In genomic region chr18:28767201-28767600, GRCh38 we compare ENCODE assay signal across 31 cellular contexts.
DNase-seq lines count a peak whose midpoint lies in the region; ATAC-seq and TF ChIP-seq lines count a peak whose summit lies in the region.
"Had no signal": no experiment of that assay in that cellular context is flagged by ENCODE, and none has a peak within 500 bp of the region (broad histone marks: within the 10 kb centered on the region; RNA-seq: fewer than 3 reads in every experiment).

No MANE protein-coding gene starts in this region.

- POLR2A ChIA-PET in A673 (lab: Charles Lee; ENCODE audit: low non-redundant PET) (no interaction called here), IMR-90 (lab: Charles Lee; ENCODE audit: unreplicated experiment) (no interaction called here), Caco-2 (lab: Charles Lee) (no interaction called here)

- in situ Hi-C loops in IMR-90 (cut with MboI; ENCODE audit: low sequenced_read_pairs) = no loop called here

- H3K4me3 ChIP-seq in A673 (ENCODE audit: low read depth, low read length, poor library complexity, severe bottlenecking) (no peak overlapping the region), IMR-90 (ENCODE audit: insufficient read depth, low read depth, low read length) (no peak overlapping the region), cardiac fibroblast (replicated peaks in 1 of 2; ENCODE audit: low read depth in 2 of 2, low read length in 2 of 2) (no peak overlapping the region), aorta (ENCODE audit: low read length in 2 of 2) (no peak overlapping the region), prostate gland (no peak overlapping the region), Caco-2 (ENCODE audit: low read depth, low read length) (no peak overlapping the region)
- H3K4me3 ChIP-seq: coronary artery, gastroesophageal sphincter, lower lobe of right lung, ovary, Peyer's patch, spleen, testis had no signal

- H3K4me1 ChIP-seq in A673 (ENCODE audit: insufficient read depth, low read length, poor library complexity, severe bottlenecking) (peaks cover 45% of the 10 kb centered on the region), IMR-90 (ENCODE audit: control insufficient read depth, insufficient read depth, low read length) (0 out of 2 replicates have a peak, but pooled peaks cover 1% of the 10 kb centered on the region), aorta (ENCODE audit: control insufficient read depth in 1 of 2, insufficient read depth in 2 of 2, low read length in 2 of 2) (no peaks in the 10 kb centered on the region), prostate gland (replicated peaks) (no peaks in the 10 kb centered on the region), Caco-2 (no peaks in the 10 kb centered on the region)
- H3K4me1 ChIP-seq: gastroesophageal sphincter, lower lobe of right lung, Peyer's patch, spleen, testis had no signal

- peak overlapping the region; percentile 57; the same call in 1 of the 2 replicates for H2BK120ac ChIP-seq in IMR-90 (ENCODE audit: low read depth, low read length)

- H3K27ac ChIP-seq in A673 (ENCODE audit: low read depth, low read length, poor library complexity, severe bottlenecking) (peak overlapping the region; percentile 5), IMR-90 (ENCODE audit: insufficient read depth, low read length) (no peak overlapping the region), aorta (ENCODE audit: low read depth in 1 of 2, low read length in 2 of 2) (no peak overlapping the region), prostate gland (no peak overlapping the region)
- H3K27ac ChIP-seq: coronary artery, gastroesophageal sphincter, HL-60, lower lobe of right lung, ovary, Peyer's patch, spleen, testis, WERI-Rb-1 had no signal

- no peak overlapping the region for H3K56ac ChIP-seq in IMR-90 (ENCODE audit: extremely low read depth, insufficient read depth, low read length)

- H3K27me3 ChIP-seq in A673 (replicated peaks; ENCODE audit: insufficient read depth, low read depth, low read length, poor library complexity) = no peaks in the 10 kb centered on the region
- no peaks in the 10 kb centered on the region for H3K27me3 ChIP-seq in IMR-90 (ENCODE audit: control insufficient read depth, insufficient read depth, low read length)
- H3K27me3 ChIP-seq in aorta (ENCODE audit: control insufficient read depth in 1 of 2, insufficient read depth in 2 of 2, low read length in 1 of 2) = no peaks in the 10 kb centered on the region
- no peaks in the 10 kb centered on the region for H3K27me3 ChIP-seq in prostate gland (replicated peaks; ENCODE audit: insufficient read depth)
- H3K27me3 ChIP-seq in Caco-2 (replicated peaks; ENCODE audit: control insufficient read depth, insufficient read depth, low read length) = no peaks in the 10 kb centered on the region
- H3K27me3 ChIP-seq: gastroesophageal sphincter, ovary, Peyer's patch, spleen, testis had no signal

- no peak overlapping the region for H4K8ac ChIP-seq in IMR-90 (ENCODE audit: low read depth in 2 of 2, low read length in 2 of 2)

- DNase-seq in A673 (ENCODE audit: low spot score) = no peak
- DNase-seq in IMR-90 = peak; percentile 28
- DNase-seq in cardiac fibroblast (ENCODE audit: low read depth in 2 of 2) = peak; percentile 28 to 54
- DNase-seq in iris pigment epithelial cell (ENCODE audit: low read depth) = peak; percentile 49
- no peak for DNase-seq in aorta
- no peak for DNase-seq in prostate gland (ENCODE audit: low spot score)
- DNase-seq in Caco-2 = no peak
- DNase-seq: 8988T; activated CD4-positive, alpha-beta T cell treated with anti-CD3 and anti-CD28 coated beads for 4 hours; effector memory CD4-positive, alpha-beta T cell; erythroblast; lower lobe of right lung; naive thymus-derived CD8-positive, alpha-beta T cell; NCI-H1417 treated with DMSO at 0.1 percent for 48 hours; NCI-H2081 treated with DMSO at 0.1 percent for 48 hours; NCI-H526 treated with DMSO at 0.1 percent for 48 hours; ovary; Peyer's patch; SHP77 treated with DMSO at 0.1 percent for 48 hours; spleen; stimulated activated CD4-positive, alpha-beta T cell treated with anti-CD3 and anti-CD28 coated beads, Interleukin-2, amount 100 ng/mL, for 24 hours; stimulated activated naive CD8-positive, alpha-beta T cell treated with anti-CD3 and anti-CD28 coated beads, Interleukin-15, Interleukin-2, amounts not matched to agents 100 U/mL and 50 U/mL, for 24 hours; T-helper 9 cell; testis; WERI-Rb-1 had no signal

- H4K20me1 ChIP-seq in IMR-90 (ENCODE audit: insufficient read depth, low read length) = no peaks in the 10 kb centered on the region

- H3K18ac ChIP-seq in IMR-90 (ENCODE audit: low read depth, low read length) = peak overlapping the region; percentile 48; the same call in 1 of the 2 replicates

- no peak for TF ChIP-seq RAD21 in IMR-90 (IDR thresholded peaks at IDR 0.05; ENCODE audit: low read length)

- peak overlapping the region; percentile 20; the same call in 1 of the 2 replicates for H3K23ac ChIP-seq in IMR-90 (ENCODE audit: low read depth, low read length)

- no peaks in the 10 kb centered on the region for H3K9me3 Mint-ChIP-seq in Caco-2 (ENCODE audit: unreplicated experiment)

- no peak overlapping the region for H4K5ac ChIP-seq in IMR-90 (ENCODE audit: low read depth, low read length)

- no peak overlapping the region for H2AFZ ChIP-seq in IMR-90 (replicated peaks; ENCODE audit: low read length, poor library complexity)

- intact Hi-C loops in A673 (cut with micrococcal nuclease; ENCODE audit: unreplicated experiment) = no loop called here
- intact Hi-C loops in IMR-90 (cut with micrococcal nuclease) = no loop called here
- intact Hi-C loops in aorta (cut with DNase I) = no loop called here
- intact Hi-C loops in prostate gland (cut with DNase I) = no loop called here
- intact Hi-C loops in Caco-2 (cut with micrococcal nuclease; ENCODE audit: unreplicated experiment) = no loop called here

- CTCF ChIA-PET in A673 (lab: Charles Lee) (no interaction called here), IMR-90 (lab: Yijun Ruan, JAX) (no interaction called here), Caco-2 (lab: Charles Lee) (no interaction called here)

- no peak overlapping the region; the same call in 1 of the 2 replicates for H4K91ac ChIP-seq in IMR-90 (ENCODE audit: insufficient read depth, low read depth, low read length)

- BruUV-seq in A673 (replicated peaks; lab: Mats Ljungman, UMichigan) = no TSS peak
- no TSS peak for BruUV-seq in IMR-90 (replicated peaks; lab: Mats Ljungman, UMichigan)
- BruUV-seq in Caco-2 (replicated peaks; lab: Mats Ljungman, UMichigan) = no TSS peak

- TF ChIP-seq POLR2A in IMR-90 (IDR thresholded peaks at IDR 0.05; ENCODE audit: low read depth, low read length) = no peak
- no peak for TF ChIP-seq POLR2A in prostate gland (IDR thresholded peaks at IDR 0.05)

- no peaks in the 10 kb centered on the region; the same call in 1 of the 2 replicates for H3K9me1 ChIP-seq in IMR-90 (ENCODE audit: insufficient read depth, low read length)

- no peak overlapping the region for H3K9ac ChIP-seq in IMR-90 (ENCODE audit: low read depth, low read length)

- H3K4me2 ChIP-seq in IMR-90 (ENCODE audit: low read depth, low read length) = no peak overlapping the region

- H3K36me3 Mint-ChIP-seq in Caco-2 (ENCODE audit: insufficient read depth, unreplicated experiment) = no peaks in the 10 kb centered on the region
- H3K36me3 Mint-ChIP-seq: activated naive CD4-positive, alpha-beta T cell treated with anti-CD3 and anti-CD28 coated beads, Interleukin-2, amount 50 U/mL, for 24 hours; naive thymus-derived CD8-positive, alpha-beta T cell had no signal

- H3K79me1 ChIP-seq in IMR-90 (ENCODE audit: low read depth in 1 of 2, low read length in 2 of 2) = no peaks in the 10 kb centered on the region

- peak overlapping the region; percentile 60 for H2BK5ac ChIP-seq in IMR-90 (ENCODE audit: low read depth, low read length, poor library complexity, severe bottlenecking)

- H2AK5ac ChIP-seq in IMR-90 (ENCODE audit: low read depth, low read length) = no peak overlapping the region

- TF ChIP-seq CTCF in A673 (conservative IDR thresholded peaks at IDR 0.05; ENCODE audit: low read depth, low read length) (no peak), IMR-90 (conservative IDR thresholded peaks at IDR 0.05; ENCODE audit: low read depth, low read length) (no peak), cardiac fibroblast (IDR thresholded peaks at IDR 0.05; ENCODE audit: low read depth, low read length) (no peak), prostate gland (IDR thresholded peaks at IDR 0.05) (no peak), Caco-2 (IDR thresholded peaks at IDR 0.05; ENCODE audit: insufficient read depth in 1 of 2, low read depth in 1 of 2, low read length in 1 of 2, severe bottlenecking in 1 of 2, unreplicated experiment in 1 of 2) (no peak)

- H3K27ac Mint-ChIP-seq in Caco-2 (ENCODE audit: unreplicated experiment) = no peak overlapping the region
- H3K27ac Mint-ChIP-seq: activated naive CD4-positive, alpha-beta T cell treated with anti-CD3 and anti-CD28 coated beads, Interleukin-2, amount 50 U/mL, for 24 hours; activated T-helper 2 cell treated with anti-CD3 and anti-CD28 coated beads, Interferon-gamma antibody, Interleukin-2, Interleukin-4, amounts not matched to agents 10 μg/mL and 5 μg/mL and 100 μg/mL, durations not matched to agents 14 hours and 24 hours and 36 hours; naive thymus-derived CD8-positive, alpha-beta T cell had no signal

- 0 out of 2 replicates have a peak overlapping the region, but pooled peaks have one; percentile 9 for H3K4ac ChIP-seq in IMR-90 (ENCODE audit: low read depth, low read length)

- H2BK20ac ChIP-seq in IMR-90 (ENCODE audit: low read depth, low read length) = no peak overlapping the region; the same call in 1 of the 2 replicates

- dilution Hi-C loops in IMR-90 (cut with HindIII; ENCODE audit: low sequenced_read_pairs, unreplicated experiment) = no loop called here

- H3K9me3 ChIP-seq in A673 (ENCODE audit: low read depth, low read length, poor library complexity, severe bottlenecking) (no peaks in the 10 kb centered on the region), IMR-90 (ENCODE audit: control insufficient read depth, insufficient read depth, low read length) (no peaks in the 10 kb centered on the region), aorta (ENCODE audit: control insufficient read depth, low read length) (no peaks in the 10 kb centered on the region), prostate gland (no peaks in the 10 kb centered on the region), Caco-2 (no peaks in the 10 kb centered on the region)
- H3K9me3 ChIP-seq: gastroesophageal sphincter, lower lobe of right lung, ovary, Peyer's patch, spleen, testis had no signal

- H2AK9ac ChIP-seq in IMR-90 (replicated peaks; ENCODE audit: low read depth, low read length, poor library complexity) = no peak overlapping the region

- ATAC-seq in IMR-90 (ENCODE audit: low read depth) (no peak), aorta (ENCODE audit: low FRiP score) (no peak), GM19452 (IDR thresholded peaks at IDR 0.05; ENCODE audit: unreplicated experiment) (no peak)
- ATAC-seq: gastroesophageal sphincter; lower lobe of right lung; naive thymus-derived CD8-positive, alpha-beta T cell; stimulated activated naive CD8-positive, alpha-beta T cell treated with anti-CD3 and anti-CD28 coated beads, Interleukin-15, Interleukin-2, amounts not matched to agents 100 U/mL and 50 U/mL, for 24 hours had no signal

- peaks cover 4% of the 10 kb centered on the region for H3K27me3 Mint-ChIP-seq in Caco-2 (ENCODE audit: insufficient read depth, unreplicated experiment)
- H3K27me3 Mint-ChIP-seq: activated naive CD4-positive, alpha-beta T cell treated with anti-CD3 and anti-CD28 coated beads, Interleukin-2, amount 50 U/mL, for 24 hours; naive thymus-derived CD8-positive, alpha-beta T cell had no signal

- H3K4me3 Mint-ChIP-seq in Caco-2 (ENCODE audit: unreplicated experiment) = no peak overlapping the region
- H3K4me3 Mint-ChIP-seq: activated naive CD4-positive, alpha-beta T cell treated with anti-CD3 and anti-CD28 coated beads, Interleukin-2, amount 50 U/mL, for 24 hours; naive thymus-derived CD8-positive, alpha-beta T cell had no signal

- WGBS in IMR-90 (ENCODE audit: extremely low coverage in 2 of 2, insufficient read length in 1 of 2), 2 experiments = no CpG with 5 or more reads among the region's 1 CpG
- WGBS in aorta, 2 donors = 99 to 100% methylated on average over 1 of the region's 1 CpG
- WGBS in prostate gland = 97% methylated on average over 1 of the region's 1 CpG

- H3K36me3 ChIP-seq in A673 (ENCODE audit: insufficient read depth, low read length, poor library complexity, severe bottlenecking) (no peaks in the 10 kb centered on the region), IMR-90 (ENCODE audit: control insufficient read depth, insufficient read depth, low read length) (no peaks in the 10 kb centered on the region), aorta (ENCODE audit: control insufficient read depth in 1 of 2, insufficient read depth in 2 of 2, low read length in 1 of 2) (no peaks in the 10 kb centered on the region), prostate gland (no peaks in the 10 kb centered on the region), Caco-2 (ENCODE audit: control insufficient read depth, insufficient read depth, low read length) (no peaks in the 10 kb centered on the region)
- H3K36me3 ChIP-seq: gastroesophageal sphincter, lower lobe of right lung, ovary, Peyer's patch, spleen, WERI-Rb-1 had no signal

- H3K4me1 Mint-ChIP-seq in Caco-2 (ENCODE audit: low read depth, unreplicated experiment) = no peaks in the 10 kb centered on the region
- H3K4me1 Mint-ChIP-seq: activated naive CD4-positive, alpha-beta T cell treated with anti-CD3 and anti-CD28 coated beads, Interleukin-2, amount 50 U/mL, for 24 hours; naive thymus-derived CD8-positive, alpha-beta T cell had no signal

- H2BK15ac ChIP-seq in IMR-90 (ENCODE audit: low read depth, low read length) = no peak overlapping the region

- 0 out of 2 replicates have a peak overlapping the region, but pooled peaks have one; percentile 25 for H3K14ac ChIP-seq in IMR-90 (replicated peaks; ENCODE audit: low read depth, low read length)

Comparison
In these comparisons a context has a peak if more than half of its experiments do, and no peak if none do; other contexts are left out.
1. DNase-seq: peak in IMR-90 (single experiment), cardiac fibroblast (2 of 2) and iris pigment epithelial cell (single experiment); none in A673 (single experiment), aorta (0 of 2), prostate gland (single experiment) and Caco-2 (0 of 2).